16 cellular contexts compared by ENCODE assay signal in genomic region chr2:72414108-72414507, GRCh38.
DNase-seq lines count a peak whose midpoint lies in the region; ATAC-seq, FAIRE-seq and TF ChIP-seq lines count a peak whose summit lies in the region.
"Had no signal": no experiment of that assay in that cellular context is flagged by ENCODE, and none has a peak within 500 bp of the region (broad histone marks: within the 10 kb centered on the region; RNA-seq: fewer than 3 reads in every experiment).

No MANE protein-coding gene starts in this region.

- intact Hi-C loops in ascending aorta (cut with DNase I) = no loop called here

- no peaks in the 10 kb centered on the region for H3K36me3 ChIP-seq in astrocyte (ENCODE audit: insufficient read depth, low read length)
- no peaks in the 10 kb centered on the region for H3K36me3 ChIP-seq in ascending aorta

- no peak overlapping the region for H3K27ac Mint-ChIP-seq in astrocyte (ENCODE audit: unreplicated experiment)
- H3K27ac Mint-ChIP-seq: GM23338 had no signal

- no peaks in the 10 kb centered on the region for H3K27me3 Mint-ChIP-seq in astrocyte (ENCODE audit: low read depth, unreplicated experiment)

- no peaks in the 10 kb centered on the region for H3K4me1 ChIP-seq in astrocyte (ENCODE audit: insufficient read depth, low read length)
- no peaks in the 10 kb centered on the region for H3K4me1 ChIP-seq in ascending aorta

- H3K27ac ChIP-seq in astrocyte (ENCODE audit: low read depth, low read length) (no peak overlapping the region), caudate nucleus (ENCODE audit: low read depth, low read length) (no peak overlapping the region), ascending aorta (no peak overlapping the region)
- H3K27ac ChIP-seq: 22Rv1 had no signal

- H3K36me3 Mint-ChIP-seq in astrocyte (ENCODE audit: low read depth, unreplicated experiment) = no peaks in the 10 kb centered on the region

- no peak overlapping the region for H3K4me3 Mint-ChIP-seq in astrocyte (ENCODE audit: unreplicated experiment)
- H3K4me3 Mint-ChIP-seq: GM23338 had no signal

- no peak overlapping the region for H3K4me3 ChIP-seq in astrocyte (ENCODE audit: insufficient read depth, low read depth, low read length)
- H3K4me3 ChIP-seq in fibroblast of pulmonary artery (replicated peaks; ENCODE audit: low read depth, low read length) = no peak overlapping the region
- no peak overlapping the region for H3K4me3 ChIP-seq in ascending aorta
- H3K4me3 ChIP-seq: GM23338, K562 had no signal

- TF ChIP-seq CTCF in astrocyte (IDR thresholded peaks at IDR 0.05; ENCODE audit: insufficient read depth, low read depth, low read length) (no peak), fibroblast of pulmonary artery (IDR thresholded peaks at IDR 0.05; ENCODE audit: low read length, missing control alignments) (no peak), ascending aorta (IDR thresholded peaks at IDR 0.05) (no peak)

- no peak overlapping the region for H2AFZ ChIP-seq in astrocyte (ENCODE audit: low read depth, low read length)
- H2AFZ ChIP-seq: GM23338 had no signal

- FAIRE-seq in astrocyte (lab: Jason Lieb, UNC) = no peak
- FAIRE-seq: K562 had no signal

- H3K27me3 ChIP-seq in astrocyte (ENCODE audit: insufficient read depth, low read length) (no peaks in the 10 kb centered on the region), ascending aorta (no peaks in the 10 kb centered on the region)

- H3K9ac ChIP-seq in astrocyte (ENCODE audit: low read length) = no peak overlapping the region

- H3K9me3 ChIP-seq in astrocyte (ENCODE audit: insufficient read depth, low read depth, low read length) = no peaks in the 10 kb centered on the region
- H3K9me3 ChIP-seq in ascending aorta = peaks cover 0 to 7% of the 10 kb centered on the region in 2 donors

- peak; percentile 23 for DNase-seq in NCI-H1105 treated with DMSO at 0.1 percent for 48 hours (lab: John Stamatoyannopoulos, UW)
- no peak for DNase-seq in NCI-H1105 (lab: John Stamatoyannopoulos, UW)
- peak; percentile 56 for DNase-seq in astrocyte (ENCODE audit: low read depth)
- DNase-seq in fibroblast of pulmonary artery (ENCODE audit: low read depth) = peak; percentile 13
- no peak for DNase-seq in caudate nucleus (lab: John Stamatoyannopoulos, UW)
- no peak for DNase-seq in ascending aorta (ENCODE audit: low spot score in 2 of 2)
- DNase-seq: DMS 273 treated with DMSO at 0.1 percent for 48 hours, EL, NCI-H1436 treated with DMSO at 0.1 percent for 48 hours, NCI-H2029 treated with DMSO at 0.1 percent for 48 hours, NCI-H510A had no signal

- no peaks in the 10 kb centered on the region for H4K20me1 ChIP-seq in astrocyte (ENCODE audit: insufficient read depth, low read length)

- no peak overlapping the region for H3K4me2 ChIP-seq in astrocyte (ENCODE audit: low read length)
- H3K4me2 ChIP-seq: GM23338 had no signal

- H3K9me3 Mint-ChIP-seq in astrocyte (ENCODE audit: unreplicated experiment) = peaks cover 5% of the 10 kb centered on the region
- H3K9me3 Mint-ChIP-seq: GM23338 had no signal

- H3K79me2 ChIP-seq in astrocyte (ENCODE audit: insufficient read depth, low read length) = no peaks in the 10 kb centered on the region

- ATAC-seq in GM18867 (IDR thresholded peaks at IDR 0.05; ENCODE audit: unreplicated experiment) (no peak), GM19463 (IDR thresholded peaks at IDR 0.05; ENCODE audit: unreplicated experiment) (no peak)
- ATAC-seq: GM23338, K562 had no signal

- H3K4me1 Mint-ChIP-seq in astrocyte (ENCODE audit: low read depth, unreplicated experiment) = no peaks in the 10 kb centered on the region

Comparison
In these comparisons a context has a peak if more than half of its experiments do, and no peak if none do; other contexts are left out.
1. DNase-seq: peak in NCI-H1105 treated with DMSO at 0.1 percent for 48 hours (single experiment), astrocyte (single experiment) and fibroblast of pulmonary artery (single experiment); none in NCI-H1105 (single experiment), caudate nucleus (0 of 61) and ascending aorta (0 of 2).